In the genomic region with DNA sequence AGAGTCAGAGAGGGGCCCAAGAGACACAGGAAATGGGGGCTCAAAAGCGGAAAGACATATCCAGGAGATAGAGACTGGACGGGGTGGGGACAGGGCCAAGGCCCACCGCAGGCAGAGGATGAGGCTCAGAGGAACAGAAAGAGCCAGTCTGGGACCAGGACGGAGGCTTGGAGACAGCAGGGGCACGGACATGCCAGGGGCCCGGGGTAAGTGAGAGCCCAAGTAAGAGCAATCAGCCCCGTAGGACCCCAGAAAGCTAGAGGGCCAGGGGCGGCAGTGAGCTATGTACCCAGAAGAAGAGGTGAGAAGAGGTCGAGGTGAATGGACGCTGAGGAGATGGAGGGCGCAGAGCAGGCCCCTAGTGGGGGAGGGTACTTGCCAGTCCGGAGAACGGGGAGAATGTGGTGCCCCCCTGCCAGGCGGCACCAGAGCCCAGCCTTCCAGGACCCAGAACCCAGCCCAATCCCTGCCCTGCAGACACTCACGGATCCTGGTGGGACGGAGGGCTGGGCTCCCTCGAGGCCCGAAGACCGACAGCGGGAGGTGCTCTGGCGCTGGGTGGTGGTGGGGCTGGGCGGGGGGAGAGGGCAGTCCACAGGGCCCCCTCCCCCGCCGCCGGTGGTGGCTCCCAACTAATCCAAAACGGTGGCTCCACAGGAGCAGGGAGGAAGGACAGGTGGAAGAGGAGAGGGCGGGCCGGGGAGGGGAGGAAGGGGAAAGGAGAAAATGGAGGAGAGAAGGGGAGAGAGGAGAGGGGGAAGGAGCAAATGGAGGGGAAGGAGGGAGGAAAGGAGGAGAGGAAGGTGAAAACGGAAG, we compare ENCODE assay signal across 15 cellular contexts. TPM values are rescaled to one million over a fixed set of nuclear protein-coding genes. Genes with fewer than 3 reads are reported as not detected.
DNase-seq lines count a peak whose midpoint lies in the region; ATAC-seq and TF ChIP-seq lines count a peak whose summit lies in the region.
"Had no signal": no experiment of that assay in that cellular context is flagged by ENCODE, and none has a peak within 500 bp of the region (broad histone marks: within the 10 kb centered on the region; RNA-seq: fewer than 3 reads in every experiment).

No MANE protein-coding gene starts in this region.

- peaks cover 15% of the 10 kb centered on the region for H3K4me1 ChIP-seq in cardiac muscle cell (ENCODE audit: low read depth)
- peaks cover 6% of the 10 kb centered on the region for H3K4me1 ChIP-seq in vagina

- H2AFZ ChIP-seq in neural cell (ENCODE audit: low read depth, low read length), result peak overlapping the region; percentile 40

- peak overlapping the region; percentile 96 for H3K9ac ChIP-seq in neural cell (ENCODE audit: low read length)

- no peaks in the 10 kb centered on the region for H3K9me2 ChIP-seq in neural cell (ENCODE audit: insufficient read depth, low read length)

- no peak for TF ChIP-seq CTCF in cardiac muscle cell (IDR thresholded peaks at IDR 0.05; ENCODE audit: low read depth, low read length)
- TF ChIP-seq CTCF in endothelial cell (IDR thresholded peaks at IDR 0.05; ENCODE audit: unreplicated experiment), result no peak
- TF ChIP-seq CTCF in neural cell (IDR thresholded peaks at IDR 0.05; ENCODE audit: poor library complexity, severe bottlenecking), result no peak
- no peak for TF ChIP-seq CTCF in vagina (IDR thresholded peaks at IDR 0.05)

- no peaks in the 10 kb centered on the region for H3K27me3 ChIP-seq in cardiac muscle cell
- H3K27me3 ChIP-seq in neural cell (ENCODE audit: insufficient read depth, low read depth, low read length), result no peaks in the 10 kb centered on the region
- no peaks in the 10 kb centered on the region for H3K27me3 ChIP-seq in vagina

- H3K4me2 ChIP-seq in neural cell (ENCODE audit: low read length), result peak overlapping the region; percentile 88

- no peaks in the 10 kb centered on the region for H3K9me3 Mint-ChIP-seq in endothelial cell (ENCODE audit: unreplicated experiment)
- H3K9me3 Mint-ChIP-seq: mesothelial cell of epicardium; T-helper 2 cell treated with Interferon-gamma antibody and Interleukin-4, amounts not matched to agents 5 μg/mL and 100 μg/mL, for 36 hours had no signal

- ATAC-seq in HG03108 (IDR thresholded peaks at IDR 0.05; ENCODE audit: unreplicated experiment), result no peak

- H3K9me3 ChIP-seq in cardiac muscle cell (ENCODE audit: low read depth), result no peaks in the 10 kb centered on the region
- no peaks in the 10 kb centered on the region for H3K9me3 ChIP-seq in neural cell (ENCODE audit: low read length)
- no peaks in the 10 kb centered on the region for H3K9me3 ChIP-seq in vagina

- no peak overlapping the region for H3K27ac Mint-ChIP-seq in endothelial cell (ENCODE audit: unreplicated experiment)
- H3K27ac Mint-ChIP-seq: T-helper 2 cell treated with Interferon-gamma antibody and Interleukin-4, amounts not matched to agents 5 μg/mL and 100 μg/mL, for 36 hours had no signal

- TF ChIP-seq EP300 in neural cell (conservative IDR thresholded peaks at IDR 0.05; ENCODE audit: poor library complexity, severe bottlenecking), result no peak

- peaks cover 58% of the 10 kb centered on the region for H3K79me2 ChIP-seq in neural cell (replicated peaks; ENCODE audit: insufficient read depth, low read length)

- peaks cover 6% of the 10 kb centered on the region for H3K36me3 Mint-ChIP-seq in endothelial cell (ENCODE audit: low read depth, unreplicated experiment)

- DNase-seq in cardiac muscle cell (ENCODE audit: low read depth in 1 of 2, low spot score in 1 of 2) (no peak), cardiac septum (ENCODE audit: low spot score) (no peak), endothelial cell (ENCODE audit: low spot score) (peak; percentile 21), vagina (ENCODE audit: extremely low spot score in 2 of 2) (no peak), HUDEP-2 (lab: John Stamatoyannopoulos, UW; ENCODE audit: unreplicated experiment in 76 of 76) (no peak)
- DNase-seq in activated CD4-positive, alpha-beta T cell treated with anti-CD3 and anti-CD28 coated beads, Interleukin-2, amount 50 U/mL, for 4 hours, result no peak
- DNase-seq: activated T-cell treated with anti-CD3 and anti-CD28 coated beads, Interleukin-2, amount 50 U/mL, for 1 hour; foreskin fibroblast; stimulated activated CD4-positive, alpha-beta T cell treated with anti-CD3 and anti-CD28 coated beads, Interleukin-12 subunit alpha, Interleukin-12 subunit beta, amount 100 ng/mL, for 4 hours; stimulated activated CD8-positive, alpha-beta memory T cell treated with anti-CD3 and anti-CD28 coated beads, Interleukin-4, amount 100 ng/mL, for 48 hours had no signal

- H3K27me3 Mint-ChIP-seq in endothelial cell (ENCODE audit: unreplicated experiment), result peaks cover 3% of the 10 kb centered on the region

- H3K27ac ChIP-seq in cardiac muscle cell, result no peak overlapping the region
- peak overlapping the region; percentile 92 for H3K27ac ChIP-seq in neural cell (ENCODE audit: low read length)
- no peak overlapping the region for H3K27ac ChIP-seq in vagina
- H3K27ac ChIP-seq: HL-60 had no signal

- H3F3A ChIP-seq in neural cell (ENCODE audit: insufficient read depth, low read length, poor library complexity, severe bottlenecking), result peaks cover 3% of the 10 kb centered on the region

- intact Hi-C loops in cardiac septum (cut with DNase I), result no loop called here
- intact Hi-C loops in vagina (cut with DNase I), result no loop called here

- peaks cover 5% of the 10 kb centered on the region for H3K4me1 Mint-ChIP-seq in endothelial cell (ENCODE audit: unreplicated experiment)

- H3K4me3 Mint-ChIP-seq in endothelial cell (ENCODE audit: unreplicated experiment), result no peak overlapping the region
- H3K4me3 Mint-ChIP-seq: T-helper 2 cell treated with Interferon-gamma antibody and Interleukin-4, amounts not matched to agents 5 μg/mL and 100 μg/mL, for 36 hours had no signal

- H3K36me3 ChIP-seq in cardiac muscle cell (no peaks in the 10 kb centered on the region), neural cell (ENCODE audit: insufficient read depth, low read length) (no peaks in the 10 kb centered on the region), vagina (no peaks in the 10 kb centered on the region)

- no peaks in the 10 kb centered on the region for H4K20me1 ChIP-seq in neural cell (ENCODE audit: insufficient read depth)

- no peak for TF ChIP-seq POLR2A in vagina (IDR thresholded peaks at IDR 0.05)

- peak overlapping the region; percentile 31 for H3K4me3 ChIP-seq in cardiac muscle cell
- peak overlapping the region; percentile 90 for H3K4me3 ChIP-seq in neural cell (ENCODE audit: low read length)
- peak overlapping the region; percentile 30 to 34 for H3K4me3 ChIP-seq in vagina

- no peak for TF ChIP-seq RAD21 in neural cell (conservative IDR thresholded peaks at IDR 0.05)

TF ChIP-seq in neural cell, 6 proteins besides CTCF, POLR2A, EP300 and RAD21:
- TF ChIP-seq EZH2 (IDR thresholded peaks at IDR 0.05; ENCODE audit: borderline replicate concordance, insufficient read depth, low read length, poor library complexity, severe bottlenecking) (no peak), POLR2AphosphoS5 (IDR thresholded peaks at IDR 0.05) (no peak), REST (IDR thresholded peaks at IDR 0.05; ENCODE audit: borderline replicate concordance) (no peak)

RNA-seq across cellular contexts. Expression of gene GRIK5, which starts 1.0 kb away (rescaled TPM):
- total RNA-seq in cardiac muscle cell, result 9.1 and 11.8 TPM in 2 replicates
- 3.4 and 6.3 TPM in 2 replicates for polyA plus RNA-seq in cardiac muscle cell
- total RNA-seq in cardiac septum, result 4.6 TPM
- total RNA-seq in endothelial cell (ENCODE audit: unreplicated experiment), result 18.4 TPM
- 22.4 and 28.3 TPM in 2 replicates for polyA plus RNA-seq in neural cell
- 25.6 and 26.6 TPM in 2 replicates for polyA minus RNA-seq in neural cell
- 2.5 TPM for total RNA-seq in vagina

RNA-seq across cellular contexts. Expression of gene ZNF574, which starts 7.0 kb away (rescaled TPM):
- total RNA-seq in cardiac muscle cell (29.2 and 36.2 TPM in 2 replicates), cardiac septum (8.3 TPM), endothelial cell (ENCODE audit: unreplicated experiment) (19.7 TPM), vagina (26.5 TPM)
- polyA plus RNA-seq in cardiac muscle cell (23.9 and 32.5 TPM in 2 replicates), neural cell (7.0 and 11.0 TPM in 2 replicates)
- polyA minus RNA-seq in neural cell, result 27.1 and 29.7 TPM in 2 replicates

Comparison
In these comparisons a context has a peak if more than half of its experiments do, and no peak if none do; other contexts are left out.
1. H3K4me3 ChIP-seq: peak in every context shown above with its lines; median percentile 90 in neural cell; 32 in vagina; 31 in cardiac muscle cell.